In genomic region chr19:7469654-7470285, GRCh38 we compare ENCODE assay signal across 15 cellular contexts. TPM values are rescaled to one million over a fixed set of nuclear protein-coding genes. Genes with fewer than 3 reads are reported as not detected.
DNase-seq lines count a peak whose midpoint lies in the region; ATAC-seq and TF ChIP-seq lines count a peak whose summit lies in the region.
"Had no signal": no experiment of that assay in that cellular context is flagged by ENCODE, and none has a peak within 500 bp of the region (broad histone marks: within the 10 kb centered on the region; RNA-seq: fewer than 3 reads in every experiment).

No MANE protein-coding gene starts in this region.

- intact Hi-C loops in psoas muscle (cut with DNase I): no loop called here

- H3K9me3 Mint-ChIP-seq in memory B cell: no peaks in the 10 kb centered on the region

- H3K9me3 ChIP-seq in SJCRH30 (replicated peaks): no peaks in the 10 kb centered on the region
- no peaks in the 10 kb centered on the region for H3K9me3 ChIP-seq in neutrophil
- H3K9me3 ChIP-seq in psoas muscle: no peaks in the 10 kb centered on the region

- H3K4me1 ChIP-seq in SJCRH30 (0 out of 2 replicates have a peak, but pooled peaks cover 2% of the 10 kb centered on the region), neutrophil (ENCODE audit: control insufficient read depth in 1 of 2, insufficient read depth in 1 of 2, low read depth in 1 of 2, low read length in 1 of 2) (no peaks in the 10 kb centered on the region), psoas muscle (no peaks in the 10 kb centered on the region)

- H3K27me3 Mint-ChIP-seq in memory B cell: no peaks in the 10 kb centered on the region
- H3K27me3 Mint-ChIP-seq: CD4-positive, alpha-beta memory T cell had no signal

- peak overlapping the region; percentile 53 for H3K27ac Mint-ChIP-seq in memory B cell

- H3K4me3 Mint-ChIP-seq in memory B cell: no peak overlapping the region
- H3K4me3 Mint-ChIP-seq: CD4-positive, alpha-beta memory T cell had no signal

- H3K36me3 Mint-ChIP-seq in memory B cell: peaks cover 11% of the 10 kb centered on the region

- TF ChIP-seq POLR2A in erythroblast (IDR thresholded peaks at IDR 0.05; ENCODE audit: low read length): no peak

- H3K4me3 ChIP-seq in SJCRH30 (no peak overlapping the region), neutrophil (ENCODE audit: low read depth in 1 of 2, low read length in 1 of 2) (no peak overlapping the region), psoas muscle (no peak overlapping the region)

- DNase-seq in SJCRH30 (peak; percentile 28 to 38), memory B cell (ENCODE audit: low spot score in 2 of 2) (no peak), erythroblast (lab: John Stamatoyannopoulos, UW) (no peak), psoas muscle (no peak)
- DNase-seq: C1 segment of cervical spinal cord; Calu3; CD4-positive, alpha-beta memory T cell; COR-L47; DMS53; DMS79 treated with DMSO at 0.1 percent for 48 hours; GF-D8; H7 had no signal

- H3K27ac ChIP-seq in SJCRH30 (no peak overlapping the region), neutrophil (peak overlapping the region; percentile 7), psoas muscle (no peak overlapping the region)

- no peak for TF ChIP-seq CTCF in neutrophil (IDR thresholded peaks at IDR 0.05)
- no peak for TF ChIP-seq CTCF in psoas muscle (IDR thresholded peaks at IDR 0.05)

- no peak for ATAC-seq in memory B cell (ENCODE audit: low read depth)
- no peak for ATAC-seq in GM21825 (IDR thresholded peaks at IDR 0.05; ENCODE audit: unreplicated experiment)
- ATAC-seq in psoas muscle: no peak
- ATAC-seq: HCT116 had no signal

- H3K27me3 ChIP-seq in SJCRH30 (no peaks in the 10 kb centered on the region), neutrophil (no peaks in the 10 kb centered on the region), psoas muscle (ENCODE audit: insufficient read depth in 3 of 3, low read length in 2 of 3) (no peaks in the 10 kb centered on the region)

- H3K36me3 ChIP-seq in SJCRH30 (no peaks in the 10 kb centered on the region; the same call in 1 of the 2 replicates), neutrophil (peaks cover 87% of the 10 kb centered on the region), psoas muscle (ENCODE audit: insufficient read depth in 1 of 2, low read depth in 1 of 2) (peaks cover 0 to 62% of the 10 kb centered on the region in 2 donors)

- peaks cover 12% of the 10 kb centered on the region for H3K4me1 Mint-ChIP-seq in memory B cell

- WGBS in psoas muscle, 3 donors: 77 to 80% (median 77%) methylated on average over 29 to 31 of the region's 31 CpGs

RNA-seq across cellular contexts. Expression of gene PEX11G, which starts 19.1 kb away (rescaled TPM):
- total RNA-seq in SJCRH30 (2014; rRNA removed; shearing (Covaris generic)): not detected in 2 replicates
- 1 to 10 TPM; 1.1 to 1.4 (median 1.2) TPM for total RNA-seq in psoas muscle
- polyA plus RNA-seq in psoas muscle: 1 to 10 TPM; 1.0 to 1.1 (median 1.1) TPM

RNA-seq across cellular contexts. Expression of gene ZNF358, which starts 46.1 kb away (rescaled TPM):
- total RNA-seq in SJCRH30 (2014; rRNA removed; shearing (Covaris generic)): 28.8 and 33.8 TPM in 2 replicates
- 100 to 1,000 TPM in 1 of 4 donors, 10 to 100 TPM in 3; 80.4 to 109 (median 90.1) TPM for total RNA-seq in psoas muscle
- 100 to 1,000 TPM in 1 of 3 donors, 10 to 100 TPM in 2; 38.1 to 110 (median 88.9) TPM for polyA plus RNA-seq in psoas muscle

RNA-seq across cellular contexts. Expression of gene MCOLN1, which starts 52.7 kb away (rescaled TPM):
- 3.8 and 5.8 TPM in 2 replicates for total RNA-seq in SJCRH30 (2014; rRNA removed; shearing (Covaris generic))
- 10 to 100 TPM; 15.4 to 23.8 (median 17.0) TPM for total RNA-seq in psoas muscle
- polyA plus RNA-seq in psoas muscle: 10 to 100 TPM; 15.9 to 28.6 (median 20.2) TPM

Comparison
In these comparisons a context has a peak if more than half of its experiments do, and no peak if none do; other contexts are left out.
1. DNase-seq: peak in SJCRH30 (2 of 2); none in memory B cell (0 of 2), erythroblast (0 of 2) and psoas muscle (0 of 2).